In the genomic region with DNA sequence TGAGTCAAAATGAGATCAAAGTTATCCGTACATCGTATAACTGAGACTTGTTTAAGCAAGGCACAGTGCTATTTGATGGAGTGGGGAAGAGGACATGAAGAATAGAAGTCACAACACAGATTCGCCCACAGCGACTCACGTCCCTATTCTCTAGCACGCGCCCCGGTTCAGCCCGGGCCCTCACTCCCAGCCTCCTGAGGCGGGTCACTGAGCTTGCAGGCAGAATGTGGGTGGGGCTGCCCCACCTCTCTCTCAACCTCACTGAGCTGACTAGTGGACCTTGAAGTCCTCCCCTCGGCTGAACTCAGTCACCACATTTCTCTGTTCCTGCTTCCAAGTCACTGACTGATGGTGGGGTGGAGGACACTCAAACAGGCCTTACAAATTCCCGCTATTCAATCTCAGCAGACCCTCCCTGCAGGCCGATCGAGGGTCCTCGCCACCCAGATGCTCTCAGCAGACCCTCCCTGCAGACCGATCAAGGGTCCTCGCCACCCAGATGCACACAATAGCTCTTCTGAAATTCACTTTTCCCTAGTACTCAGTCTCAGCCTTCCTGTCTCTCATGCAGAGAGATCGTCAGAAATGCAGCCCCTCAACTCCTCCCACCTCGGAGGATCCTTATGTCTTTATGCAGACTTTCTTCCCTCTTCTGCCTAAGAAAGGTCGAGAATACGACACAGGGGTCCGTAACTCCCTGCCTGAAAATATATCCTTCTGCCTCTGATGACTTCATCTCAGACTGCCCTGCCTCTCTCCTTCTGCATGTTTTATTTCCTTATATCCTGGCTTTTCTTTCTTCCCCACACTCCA, we compare ENCODE assay signal across 10 cellular contexts. TPM values are rescaled to one million over a fixed set of nuclear protein-coding genes. Genes with fewer than 3 reads are reported as not detected.
A peak's percentile ranks its signal among the peaks of the same experiment; 100 is the strongest.
DNase-seq lines count a peak whose midpoint lies in the region; ATAC-seq and TF ChIP-seq lines count a peak whose summit lies in the region.
"Had no signal": no experiment of that assay in that cellular context is flagged by ENCODE, and none has a peak within 500 bp of the region (broad histone marks: within the 10 kb centered on the region; RNA-seq: fewer than 3 reads in every experiment).

No MANE protein-coding gene starts in this region.

- H3K36me3 Mint-ChIP-seq in GM23338 (ENCODE audit: low read depth) (peaks cover 10% of the 10 kb centered on the region; the same call in 1 of the 3 replicates), endothelial cell (ENCODE audit: low read depth, unreplicated experiment) (no peaks in the 10 kb centered on the region)
- no peaks in the 10 kb centered on the region for H3K36me3 Mint-ChIP-seq in naive thymus-derived CD4-positive, alpha-beta T cell

- H3K36me3 ChIP-seq in GM23338 (ENCODE audit: insufficient read depth): no peaks in the 10 kb centered on the region
- H3K36me3 ChIP-seq in naive thymus-derived CD4-positive, alpha-beta T cell (ENCODE audit: control insufficient read depth in 2 of 3, insufficient read depth in 3 of 3, low read length in 3 of 3): no peaks in the 10 kb centered on the region

- H3K9me2 ChIP-seq in GM23338 (ENCODE audit: insufficient read depth): no peaks in the 10 kb centered on the region

- H3K9me3 Mint-ChIP-seq in GM23338 (no peaks in the 10 kb centered on the region), endothelial cell (ENCODE audit: unreplicated experiment) (no peaks in the 10 kb centered on the region)
- no peaks in the 10 kb centered on the region for H3K9me3 Mint-ChIP-seq in naive thymus-derived CD4-positive, alpha-beta T cell

- H3K4me1 ChIP-seq in GM23338 (ENCODE audit: insufficient read depth): peaks cover 27% of the 10 kb centered on the region
- H3K4me1 ChIP-seq in naive thymus-derived CD4-positive, alpha-beta T cell (ENCODE audit: control insufficient read depth in 2 of 2, insufficient read depth in 2 of 2, low read length in 2 of 2): no peaks in the 10 kb centered on the region
- H3K4me1 ChIP-seq: psoas muscle had no signal

- peaks cover 7% of the 10 kb centered on the region; the same call in 1 of the 2 replicates for H3F3A ChIP-seq in GM23338 (replicated peaks; ENCODE audit: low read depth)

- TF ChIP-seq CTCF in GM23338 (conservative IDR thresholded peaks at IDR 0.05; ENCODE audit: low read depth in 2 of 2): no peak
- no peak for TF ChIP-seq CTCF in endothelial cell (IDR thresholded peaks at IDR 0.05; ENCODE audit: unreplicated experiment)

- H3K27me3 ChIP-seq in GM23338 (ENCODE audit: insufficient read depth): no peaks in the 10 kb centered on the region
- H3K27me3 ChIP-seq in naive thymus-derived CD4-positive, alpha-beta T cell (ENCODE audit: control insufficient read depth in 2 of 2, insufficient read depth in 2 of 2, low read length in 2 of 2): no peaks in the 10 kb centered on the region

- no peak overlapping the region; the same call in 2 of the 3 replicates for H3K4me3 Mint-ChIP-seq in GM23338
- no peak overlapping the region for H3K4me3 Mint-ChIP-seq in naive thymus-derived CD4-positive, alpha-beta T cell
- H3K4me3 Mint-ChIP-seq in endothelial cell (ENCODE audit: unreplicated experiment): no peak overlapping the region

- intact Hi-C loops in naive thymus-derived CD4-positive, alpha-beta T cell (cut with micrococcal nuclease): no loop called here
- intact Hi-C loops in Right ventricle myocardium superior (cut with DNase I): no loop called here

- peak; percentile 76 for ATAC-seq in GM23338
- peak; percentile 79 for ATAC-seq in HG03565 (IDR thresholded peaks at IDR 0.05; ENCODE audit: unreplicated experiment)
- peak; percentile 29 for ATAC-seq in naive thymus-derived CD4-positive, alpha-beta T cell
- no peak for ATAC-seq in Right ventricle myocardium superior (ENCODE audit: poor library complexity)
- ATAC-seq: psoas muscle had no signal

- H3K27me3 Mint-ChIP-seq in GM23338 (ENCODE audit: insufficient read depth, low read depth, poor library complexity) (peaks cover 7% of the 10 kb centered on the region), endothelial cell (ENCODE audit: unreplicated experiment) (peaks cover 3% of the 10 kb centered on the region)
- peaks cover 6 to 17% (median 13%) of the 10 kb centered on the region in 5 donors for H3K27me3 Mint-ChIP-seq in naive thymus-derived CD4-positive, alpha-beta T cell

- H2AFZ ChIP-seq in GM23338: no peak overlapping the region

- H4K20me1 ChIP-seq in GM23338 (replicated peaks; ENCODE audit: insufficient read depth): peaks cover 61% of the 10 kb centered on the region

- POLR2A ChIA-PET in naive thymus-derived CD4-positive, alpha-beta T cell (lab: Charles Lee): no interaction called here

- no peaks in the 10 kb centered on the region for H3K9me3 ChIP-seq in naive thymus-derived CD4-positive, alpha-beta T cell (ENCODE audit: control insufficient read depth in 2 of 3, low read length in 3 of 3)
- H3K9me3 ChIP-seq: psoas muscle had no signal

- CTCF ChIA-PET in naive thymus-derived CD4-positive, alpha-beta T cell (lab: Charles Lee): no interaction called here

- H3K79me2 ChIP-seq in GM23338 (replicated peaks; ENCODE audit: insufficient read depth): peaks cover 99% of the 10 kb centered on the region

- peak overlapping the region; percentile 9; the same call in 1 of the 2 replicates for H3K4me3 ChIP-seq in GM23338
- no peak overlapping the region for H3K4me3 ChIP-seq in naive thymus-derived CD4-positive, alpha-beta T cell (ENCODE audit: low read length)
- H3K4me3 ChIP-seq: psoas muscle had no signal

- peak overlapping the region; percentile 61; the same call in 1 of the 2 replicates for H3K27ac ChIP-seq in GM23338 (ENCODE audit: low read depth)
- H3K27ac ChIP-seq in naive thymus-derived CD4-positive, alpha-beta T cell (ENCODE audit: low read depth, low read length): no peak overlapping the region
- H3K27ac ChIP-seq: psoas muscle had no signal

- TF ChIP-seq POLR2A in GM18526 (IDR thresholded peaks at IDR 0.05; ENCODE audit: extremely low read depth, insufficient read length): peak; percentile 24

- H3K4me2 ChIP-seq in GM23338: peak overlapping the region; percentile 52; the same call in 1 of the 2 replicates

- peaks cover 29% of the 10 kb centered on the region for H3K4me1 Mint-ChIP-seq in GM23338
- H3K4me1 Mint-ChIP-seq in naive thymus-derived CD4-positive, alpha-beta T cell: peaks cover 0 to 8% (median 0%) of the 10 kb centered on the region in 7 donors
- no peaks in the 10 kb centered on the region for H3K4me1 Mint-ChIP-seq in endothelial cell (ENCODE audit: unreplicated experiment)

- H3K27ac Mint-ChIP-seq in GM23338 (peak overlapping the region; percentile 25; the same call in 1 of the 2 replicates), endothelial cell (ENCODE audit: unreplicated experiment) (no peak overlapping the region)
- H3K27ac Mint-ChIP-seq in naive thymus-derived CD4-positive, alpha-beta T cell: no peak overlapping the region

- peak; percentile 52 for DNase-seq in GM23338 (ENCODE audit: low spot score)
- DNase-seq in naive thymus-derived CD4-positive, alpha-beta T cell: no peak
- no peak for DNase-seq in Right ventricle myocardium superior
- DNase-seq in AG08396 (ENCODE audit: low spot score): no peak
- DNase-seq in endothelial cell (ENCODE audit: low spot score): no peak
- no peak for DNase-seq in HuH-7 (ENCODE audit: low spot score)
- DNase-seq: psoas muscle had no signal

TF ChIP-seq in GM23338, 12 proteins besides CTCF, POLR2A, EP300 and RAD21 (continues in another document):
- no peak for TF ChIP-seq JUNB (IDR thresholded peaks at IDR 0.05; ENCODE audit: unreplicated experiment)
- TF ChIP-seq, protein P1, sequence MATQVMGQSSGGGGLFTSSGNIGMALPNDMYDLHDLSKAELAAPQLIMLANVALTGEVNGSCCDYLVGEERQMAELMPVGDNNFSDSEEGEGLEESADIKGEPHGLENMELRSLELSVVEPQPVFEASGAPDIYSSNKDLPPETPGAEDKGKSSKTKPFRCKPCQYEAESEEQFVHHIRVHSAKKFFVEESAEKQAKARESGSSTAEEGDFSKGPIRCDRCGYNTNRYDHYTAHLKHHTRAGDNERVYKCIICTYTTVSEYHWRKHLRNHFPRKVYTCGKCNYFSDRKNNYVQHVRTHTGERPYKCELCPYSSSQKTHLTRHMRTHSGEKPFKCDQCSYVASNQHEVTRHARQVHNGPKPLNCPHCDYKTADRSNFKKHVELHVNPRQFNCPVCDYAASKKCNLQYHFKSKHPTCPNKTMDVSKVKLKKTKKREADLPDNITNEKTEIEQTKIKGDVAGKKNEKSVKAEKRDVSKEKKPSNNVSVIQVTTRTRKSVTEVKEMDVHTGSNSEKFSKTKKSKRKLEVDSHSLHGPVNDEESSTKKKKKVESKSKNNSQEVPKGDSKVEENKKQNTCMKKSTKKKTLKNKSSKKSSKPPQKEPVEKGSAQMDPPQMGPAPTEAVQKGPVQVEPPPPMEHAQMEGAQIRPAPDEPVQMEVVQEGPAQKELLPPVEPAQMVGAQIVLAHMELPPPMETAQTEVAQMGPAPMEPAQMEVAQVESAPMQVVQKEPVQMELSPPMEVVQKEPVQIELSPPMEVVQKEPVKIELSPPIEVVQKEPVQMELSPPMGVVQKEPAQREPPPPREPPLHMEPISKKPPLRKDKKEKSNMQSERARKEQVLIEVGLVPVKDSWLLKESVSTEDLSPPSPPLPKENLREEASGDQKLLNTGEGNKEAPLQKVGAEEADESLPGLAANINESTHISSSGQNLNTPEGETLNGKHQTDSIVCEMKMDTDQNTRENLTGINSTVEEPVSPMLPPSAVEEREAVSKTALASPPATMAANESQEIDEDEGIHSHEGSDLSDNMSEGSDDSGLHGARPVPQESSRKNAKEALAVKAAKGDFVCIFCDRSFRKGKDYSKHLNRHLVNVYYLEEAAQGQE (IDR thresholded peaks at IDR 0.05; ENCODE audit: unreplicated experiment): no peak
- TF ChIP-seq, protein P2, sequence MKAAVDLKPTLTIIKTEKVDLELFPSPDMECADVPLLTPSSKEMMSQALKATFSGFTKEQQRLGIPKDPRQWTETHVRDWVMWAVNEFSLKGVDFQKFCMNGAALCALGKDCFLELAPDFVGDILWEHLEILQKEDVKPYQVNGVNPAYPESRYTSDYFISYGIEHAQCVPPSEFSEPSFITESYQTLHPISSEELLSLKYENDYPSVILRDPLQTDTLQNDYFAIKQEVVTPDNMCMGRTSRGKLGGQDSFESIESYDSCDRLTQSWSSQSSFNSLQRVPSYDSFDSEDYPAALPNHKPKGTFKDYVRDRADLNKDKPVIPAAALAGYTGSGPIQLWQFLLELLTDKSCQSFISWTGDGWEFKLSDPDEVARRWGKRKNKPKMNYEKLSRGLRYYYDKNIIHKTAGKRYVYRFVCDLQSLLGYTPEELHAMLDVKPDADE (IDR thresholded peaks at IDR 0.05): no peak
- TF ChIP-seq CREB1 (CRISPR knock-in tag; IDR thresholded peaks at IDR 0.05; ENCODE audit: low read depth): no peak

RNA-seq across cellular contexts. Expression of a gene that starts 12.8 kb away (rescaled TPM):
- 133 and 139 TPM in 2 replicates for total RNA-seq in GM23338 (2014; rRNA removed; shearing (Covaris generic))
- polyA plus RNA-seq in GM23338 (2016; fragmentation: Nextera tagmentation; extraction: Ambion mirVana): 63.5 and 71.9 TPM in 2 replicates
- 1 to 10 TPM in 2 of 5 experiments, under 1 TPM in 1, not detected in 2; 0.56 to 2.2 (median 2.0) TPM for total RNA-seq in naive thymus-derived CD4-positive, alpha-beta T cell
- polyA plus RNA-seq in naive thymus-derived CD4-positive, alpha-beta T cell: not detected
- total RNA-seq in Right ventricle myocardium superior (not detected), endothelial cell (ENCODE audit: unreplicated experiment) (29.1 TPM)
- total RNA-seq: subcutaneous adipose tissue had no signal
